9 cellular contexts compared by ENCODE assay signal in the genomic region with DNA sequence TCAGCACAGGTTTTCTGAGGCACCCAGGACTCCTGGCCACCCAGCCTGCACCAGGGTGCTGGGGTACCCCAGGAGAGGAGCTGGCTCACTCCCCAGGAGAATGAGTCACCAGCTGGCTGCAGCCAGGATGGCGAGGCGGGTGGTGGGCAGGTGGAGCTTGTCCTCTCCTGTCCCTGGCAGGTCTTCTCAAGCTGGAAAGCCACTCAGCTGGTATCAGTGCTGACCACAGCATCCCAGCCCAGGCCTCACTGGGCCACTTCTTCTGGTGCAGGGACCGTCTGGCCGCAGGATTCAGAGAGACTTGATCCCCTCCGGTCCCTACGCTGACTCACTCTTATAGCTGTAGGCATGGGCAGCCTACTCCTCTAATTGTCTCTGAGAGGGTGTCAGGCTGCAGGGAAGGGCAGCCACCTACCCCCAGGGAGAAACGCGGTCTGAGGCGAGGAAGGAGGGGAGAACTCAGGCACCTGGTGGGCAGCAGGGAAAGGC. TPM values are rescaled to one million over a fixed set of nuclear protein-coding genes. Genes with fewer than 3 reads are reported as not detected.
A peak's percentile ranks its signal among the peaks of the same experiment; 100 is the strongest.
DNase-seq lines count a peak whose midpoint lies in the region; ATAC-seq, FAIRE-seq and TF ChIP-seq lines count a peak whose summit lies in the region.
"Had no signal": no experiment of that assay in that cellular context is flagged by ENCODE, and none has a peak within 500 bp of the region (broad histone marks: within the 10 kb centered on the region; RNA-seq: fewer than 3 reads in every experiment).

No MANE protein-coding gene starts in this region.

- TF ChIP-seq CTCF in keratinocyte (optimal IDR thresholded peaks at IDR 0.05 in 1 of 3, IDR thresholded peaks at IDR 0.05 in 1 of 3, conservative IDR thresholded peaks at IDR 0.05 in 1 of 3; ENCODE audit: extremely low read depth in 1 of 3, insufficient read depth in 2 of 3, low read length in 3 of 3) (no peak), upper lobe of left lung (IDR thresholded peaks at IDR 0.05) (no peak)

- no peak overlapping the region for H3K4me3 ChIP-seq in keratinocyte (ENCODE audit: control insufficient read depth in 2 of 3, extremely low read depth in 1 of 3, insufficient read depth in 2 of 3, low read depth in 1 of 3, low read length in 3 of 3)
- no peak overlapping the region for H3K4me3 ChIP-seq in upper lobe of left lung

- dilution Hi-C loops in keratinocyte (cut with MboI; ENCODE audit: extremely low pct_ligation_motif_present, low sequenced_read_pairs), result no loop called here

- no peak overlapping the region for H3K9ac ChIP-seq in keratinocyte (ENCODE audit: control insufficient read depth, extremely low read depth, insufficient read depth, low read length)

- H3K9me3 ChIP-seq in keratinocyte (ENCODE audit: control insufficient read depth, low read depth, low read length) (no peaks in the 10 kb centered on the region), upper lobe of left lung (no peaks in the 10 kb centered on the region)

- FAIRE-seq in keratinocyte (lab: Jason Lieb, UNC), result peak; percentile 53

- TF ChIP-seq EP300 in upper lobe of left lung (IDR thresholded peaks at IDR 0.05), result no peak

- no peaks in the 10 kb centered on the region for H3K79me2 ChIP-seq in keratinocyte (ENCODE audit: control insufficient read depth, insufficient read depth, low read length)

- H3K27me3 ChIP-seq in keratinocyte (ENCODE audit: control insufficient read depth, extremely low read depth, insufficient read depth, low read length) (no peaks in the 10 kb centered on the region), upper lobe of left lung (no peaks in the 10 kb centered on the region)

- peaks cover 0 to 1% of the 10 kb centered on the region in 2 experiments for H3K36me3 ChIP-seq in keratinocyte (ENCODE audit: control insufficient read depth in 2 of 2, extremely low read depth in 1 of 2, insufficient read depth in 2 of 2, low read length in 2 of 2)
- H3K36me3 ChIP-seq in upper lobe of left lung, result no peaks in the 10 kb centered on the region

- WGBS in upper lobe of left lung, 2 donors, result 47 to 66% methylated on average over 7 to 9 of the region's 9 CpGs

- H4K20me1 ChIP-seq in keratinocyte (ENCODE audit: control insufficient read depth, extremely low read depth, insufficient read depth, low read length), result no peaks in the 10 kb centered on the region

- H3K4me1 ChIP-seq in keratinocyte (ENCODE audit: control insufficient read depth, extremely low read depth, insufficient read depth, low read length) (peaks cover 33% of the 10 kb centered on the region), upper lobe of left lung (peaks cover 42 to 50% (median 44%) of the 10 kb centered on the region in 4 donors)

- ATAC-seq in HG02642 (IDR thresholded peaks at IDR 0.05; ENCODE audit: poor library complexity, unreplicated experiment) (peak; percentile 11), upper lobe of left lung (ENCODE audit: low FRiP score in 2 of 2) (peak; percentile 52 to 73), GM21619 (IDR thresholded peaks at IDR 0.05; ENCODE audit: unreplicated experiment) (no peak)

- peak overlapping the region; percentile 59 for H3K4me2 ChIP-seq in keratinocyte (ENCODE audit: control insufficient read depth, extremely low read depth, insufficient read depth, low read depth, low read length)

- H3K27ac ChIP-seq in keratinocyte (ENCODE audit: control insufficient read depth, insufficient read depth, low read length) (peak overlapping the region; percentile 46), upper lobe of left lung (peak overlapping the region; percentile 56 to 78 (median 71))

- DNase-seq in Ammon's horn (ENCODE audit: low spot score), result peak; percentile 83
- peak; percentile 42 for DNase-seq in T1000 (lab: John Stamatoyannopoulos, UW)
- no peak for DNase-seq in keratinocyte (ENCODE audit: low read depth, low spot score)
- DNase-seq in upper lobe of left lung, result peak in 1 of 2 donors; percentile 90
- no peak for DNase-seq in NCI-H82 treated with DMSO at 0.1 percent for 48 hours (lab: John Stamatoyannopoulos, UW; ENCODE audit: unreplicated experiment)
- DNase-seq in GF-D8 (lab: John Stamatoyannopoulos, UW), result no peak

- no peak for TF ChIP-seq POLR2A in upper lobe of left lung (IDR thresholded peaks at IDR 0.05)

- H2AFZ ChIP-seq in keratinocyte (ENCODE audit: control insufficient read depth, low read length), result no peak overlapping the region

- no peaks in the 10 kb centered on the region for H3K9me1 ChIP-seq in keratinocyte (ENCODE audit: control insufficient read depth, extremely low read depth, insufficient read depth, low read length)

RNA-seq across cellular contexts. Expression of a gene that starts 22.2 kb away (rescaled TPM):
- polyA plus RNA-seq in keratinocyte, result 3.0 to 10.3 TPM (median 4.3 TPM) in 3 replicates
- 3.4 TPM for polyA plus RNA-seq in keratinocyte (2011; ENCODE audit: low read depth)
- 4.2 and 5.5 TPM in 2 replicates for polyA plus RNA-seq in keratinocyte (2011; cell fraction: cytosol; rRNA removed)
- 7.6 and 8.9 TPM in 2 replicates for polyA plus RNA-seq in keratinocyte (2011; cell fraction: nucleus; rRNA removed)
- 4.4 and 8.7 TPM in 2 replicates for polyA plus RNA-seq in keratinocyte (2012; ENCODE audit: low replicate concordance)
- 3.6 to 12.2 TPM (median 8.6 TPM) in 3 replicates for polyA minus RNA-seq in keratinocyte
- 10.2 TPM for polyA minus RNA-seq in keratinocyte (2011; cell fraction: cytosol; rRNA and poly(A)+ RNA removed)
- polyA minus RNA-seq in keratinocyte (2011; cell fraction: nucleus; rRNA and poly(A)+ RNA removed), result 6.7 and 9.1 TPM in 2 replicates
- total RNA-seq in upper lobe of left lung, result 10 to 100 TPM; 20.2 to 46.0 (median 27.3) TPM

RNA-seq across cellular contexts. Expression of a gene that starts 34.0 kb away (rescaled TPM):
- not detected in 3 replicates for polyA plus RNA-seq in keratinocyte
- not detected for polyA plus RNA-seq in keratinocyte (2011; ENCODE audit: low read depth)
- not detected in 2 replicates for polyA plus RNA-seq in keratinocyte (2011; cell fraction: cytosol; rRNA removed)
- polyA plus RNA-seq in keratinocyte (2011; cell fraction: nucleus; rRNA removed), result not detected in 2 replicates
- not detected in 2 replicates for polyA plus RNA-seq in keratinocyte (2012; ENCODE audit: low replicate concordance)
- polyA minus RNA-seq in keratinocyte, result not detected in 3 replicates
- polyA minus RNA-seq in keratinocyte (2011; cell fraction: cytosol; rRNA and poly(A)+ RNA removed), result not detected
- polyA minus RNA-seq in keratinocyte (2011; cell fraction: nucleus; rRNA and poly(A)+ RNA removed), result not detected in 2 replicates
- total RNA-seq in upper lobe of left lung, result 1,000 to 10,000 TPM in 2 of 6 donors, 100 to 1,000 TPM in 4; 241 to 4,380 (median 659) TPM
- total RNA-seq: activated CD8-positive, alpha-beta memory T cell treated with anti-CD3 and anti-CD28 coated beads for 36 hours had no signal

Comparison
In these comparisons a context has a peak if more than half of its experiments do, and no peak if none do; other contexts are left out.
1. DNase-seq: peak in Ammon's horn (single experiment) and T1000 (single experiment); none in keratinocyte (single experiment), NCI-H82 treated with DMSO at 0.1 percent for 48 hours (single experiment) and GF-D8 (single experiment).